In the genomic region with DNA sequence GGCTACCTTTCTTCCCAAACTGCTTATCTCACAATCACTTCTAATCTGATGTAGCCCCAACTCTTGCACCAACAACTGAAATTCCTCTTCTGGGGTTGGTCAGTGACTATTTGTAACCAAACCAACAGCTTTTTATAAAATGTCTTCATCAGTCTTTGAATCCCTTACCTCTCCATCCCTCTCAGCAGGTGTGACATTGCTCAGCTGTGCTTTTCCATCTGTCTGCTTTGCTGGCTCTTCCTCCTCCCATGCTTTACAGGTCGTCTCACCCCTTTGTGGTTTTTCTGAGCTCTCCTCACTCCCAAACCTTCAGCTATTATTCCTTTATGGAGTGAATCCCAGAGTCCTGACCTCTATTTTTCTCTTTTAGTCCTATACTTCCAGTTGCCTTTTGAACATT, we compare ENCODE assay signal across 27 cellular contexts. TPM values are rescaled to one million over a fixed set of nuclear protein-coding genes. Genes with fewer than 3 reads are reported as not detected.
"Had no signal": no experiment of that assay in that cellular context is flagged by ENCODE, and none has a peak within 500 bp of the region (broad histone marks: within the 10 kb centered on the region; RNA-seq: fewer than 3 reads in every experiment).

No MANE protein-coding gene starts in this region.

- H3K27ac Mint-ChIP-seq: activated CD4-positive, alpha-beta T cell treated with anti-CD3 and anti-CD28 coated beads for 36 hours; activated CD4-positive, alpha-beta T cell treated with anti-CD3 and anti-CD28 coated beads, Interleukin-2, amount 10 ng/mL, durations not matched to agents 7 days and 5 days; activated CD8-positive, alpha-beta T cell treated with anti-CD3 and anti-CD28 coated beads, Interleukin-2, amount 10 ng/mL, durations not matched to agents 7 days and 5 days; activated naive CD4-positive, alpha-beta T cell treated with anti-CD3 and anti-CD28 coated beads, Interleukin-2, amount 50 U/mL, for 24 hours; activated naive CD8-positive, alpha-beta T cell treated with anti-CD3 and anti-CD28 coated beads, Interleukin-2, amount 10 ng/mL, durations not matched to agents 7 days and 5 days; activated T-cell treated with anti-CD3 and anti-CD28 coated beads, Interleukin-2, amount 50 U/mL, for 24 hours; activated T-helper 2 cell treated with anti-CD3 and anti-CD28 coated beads, Interferon-gamma antibody, Interleukin-2, Interleukin-4, amounts not matched to agents 10 μg/mL and 5 μg/mL and 100 μg/mL, durations not matched to agents 14 hours and 24 hours and 36 hours had no signal

- H3K4me1 Mint-ChIP-seq: central memory CD8-positive, alpha-beta T cell had no signal

- DNase-seq: activated CD4-positive, alpha-beta T cell treated with anti-CD3 and anti-CD28 coated beads for 36 hours; activated CD4-positive, alpha-beta T cell treated with anti-CD3 and anti-CD28 coated beads, Interleukin-2, amount 10 ng/mL, durations not matched to agents 7 days and 5 days; activated CD4-positive, alpha-beta T cell treated with anti-CD3 and anti-CD28 coated beads, Interleukin-2, amount 50 U/mL, for 48 hours; activated CD8-positive, alpha-beta T cell treated with anti-CD3 and anti-CD28 coated beads, Interleukin-2, amount 10 ng/mL, durations not matched to agents 7 days and 5 days; activated gamma-delta T cell; activated naive CD4-positive, alpha-beta T cell treated with Interleukin-2 at 50 U/mL for 16 hours; activated naive CD8-positive, alpha-beta T cell treated with anti-CD3 and anti-CD28 coated beads, Interleukin-2, amount 10 ng/mL, durations not matched to agents 7 days and 5 days; activated T-cell treated with anti-CD3 and anti-CD28 coated beads, Interleukin-2, amount 50 U/mL, for 24 hours; amygdala; MM.1S; MV-4-11; NCI-H1092 treated with DMSO at 0.1 percent for 48 hours; NCI-H1694; NCI-H1930; NCI-H2081 treated with DMSO at 0.1 percent for 48 hours; NCI-H2227 treated with DMSO at 0.1 percent for 48 hours; NCI-H446; NCI-H510A treated with DMSO at 0.1 percent for 48 hours; Right ventricle myocardium superior; SW 1271; T-helper 1 cell; T-helper 2 cell had no signal

- H3K4me3 Mint-ChIP-seq: activated CD4-positive, alpha-beta T cell treated with anti-CD3 and anti-CD28 coated beads for 36 hours; activated CD4-positive, alpha-beta T cell treated with anti-CD3 and anti-CD28 coated beads, Interleukin-2, amount 10 ng/mL, durations not matched to agents 7 days and 5 days; activated CD8-positive, alpha-beta T cell treated with anti-CD3 and anti-CD28 coated beads, Interleukin-2, amount 10 ng/mL, durations not matched to agents 7 days and 5 days; activated naive CD4-positive, alpha-beta T cell treated with anti-CD3 and anti-CD28 coated beads, Interleukin-2, amount 50 U/mL, for 24 hours; activated naive CD8-positive, alpha-beta T cell treated with anti-CD3 and anti-CD28 coated beads, Interleukin-2, amount 10 ng/mL, durations not matched to agents 7 days and 5 days; activated T-cell treated with anti-CD3 and anti-CD28 coated beads, Interleukin-2, amount 50 U/mL, for 24 hours; central memory CD8-positive, alpha-beta T cell had no signal

- H3K36me3 Mint-ChIP-seq: activated naive CD8-positive, alpha-beta T cell treated with anti-CD3 and anti-CD28 coated beads, Interleukin-2, amount 10 ng/mL, durations not matched to agents 7 days and 5 days had no signal

- H3K9me3 Mint-ChIP-seq: activated CD4-positive, alpha-beta T cell treated with anti-CD3 and anti-CD28 coated beads, Interleukin-2, amount 10 ng/mL, durations not matched to agents 7 days and 5 days; activated naive CD4-positive, alpha-beta T cell treated with anti-CD3 and anti-CD28 coated beads, Interleukin-2, amount 50 U/mL, for 24 hours; activated naive CD8-positive, alpha-beta T cell treated with anti-CD3 and anti-CD28 coated beads, Interleukin-2, amount 10 ng/mL, durations not matched to agents 7 days and 5 days; activated T-cell treated with anti-CD3 and anti-CD28 coated beads, Interleukin-2, amount 50 U/mL, for 24 hours; activated T-helper 2 cell treated with anti-CD3 and anti-CD28 coated beads, Interferon-gamma antibody, Interleukin-2, Interleukin-4, amounts not matched to agents 10 μg/mL and 5 μg/mL and 100 μg/mL, durations not matched to agents 14 hours and 24 hours and 36 hours; central memory CD8-positive, alpha-beta T cell had no signal

RNA-seq across cellular contexts. Expression of a gene that starts 5.9 kb away (rescaled TPM):
- total RNA-seq: ascending aorta, OCI-LY7 had no signal
